1 cellular context compared by ENCODE assay signal in the genomic region with DNA sequence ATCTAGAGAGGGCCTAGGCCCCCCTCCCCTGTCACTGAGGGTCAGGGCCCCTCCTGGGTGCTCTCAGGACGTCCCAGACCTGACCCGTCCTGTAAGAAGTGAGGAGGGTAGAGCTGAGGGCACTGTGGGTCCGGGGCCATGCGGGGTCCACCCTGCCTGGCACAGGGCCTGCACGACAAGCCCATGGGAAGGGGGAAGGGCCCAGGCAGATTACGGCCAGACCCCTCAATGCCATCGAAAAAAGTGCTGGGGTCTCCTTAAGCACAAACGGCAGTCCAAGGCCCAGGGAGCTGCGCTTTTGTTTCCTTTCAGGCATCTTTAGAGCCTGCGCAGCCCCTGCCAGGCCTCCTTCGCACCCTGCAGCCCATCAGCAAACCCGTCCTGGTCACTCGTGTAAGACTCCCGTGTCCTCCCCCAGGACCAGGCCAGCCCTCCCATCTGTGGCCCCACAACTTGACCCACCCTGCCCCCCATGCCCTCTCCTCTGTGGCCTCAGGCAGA.
TF ChIP-seq lines count a peak whose summit lies in the region.

No MANE protein-coding gene starts in this region.

TF ChIP-seq in WTC11, 78 proteins besides CTCF, POLR2A, EP300 and RAD21 (continued from another document):
- TF ChIP-seq, protein P1, sequence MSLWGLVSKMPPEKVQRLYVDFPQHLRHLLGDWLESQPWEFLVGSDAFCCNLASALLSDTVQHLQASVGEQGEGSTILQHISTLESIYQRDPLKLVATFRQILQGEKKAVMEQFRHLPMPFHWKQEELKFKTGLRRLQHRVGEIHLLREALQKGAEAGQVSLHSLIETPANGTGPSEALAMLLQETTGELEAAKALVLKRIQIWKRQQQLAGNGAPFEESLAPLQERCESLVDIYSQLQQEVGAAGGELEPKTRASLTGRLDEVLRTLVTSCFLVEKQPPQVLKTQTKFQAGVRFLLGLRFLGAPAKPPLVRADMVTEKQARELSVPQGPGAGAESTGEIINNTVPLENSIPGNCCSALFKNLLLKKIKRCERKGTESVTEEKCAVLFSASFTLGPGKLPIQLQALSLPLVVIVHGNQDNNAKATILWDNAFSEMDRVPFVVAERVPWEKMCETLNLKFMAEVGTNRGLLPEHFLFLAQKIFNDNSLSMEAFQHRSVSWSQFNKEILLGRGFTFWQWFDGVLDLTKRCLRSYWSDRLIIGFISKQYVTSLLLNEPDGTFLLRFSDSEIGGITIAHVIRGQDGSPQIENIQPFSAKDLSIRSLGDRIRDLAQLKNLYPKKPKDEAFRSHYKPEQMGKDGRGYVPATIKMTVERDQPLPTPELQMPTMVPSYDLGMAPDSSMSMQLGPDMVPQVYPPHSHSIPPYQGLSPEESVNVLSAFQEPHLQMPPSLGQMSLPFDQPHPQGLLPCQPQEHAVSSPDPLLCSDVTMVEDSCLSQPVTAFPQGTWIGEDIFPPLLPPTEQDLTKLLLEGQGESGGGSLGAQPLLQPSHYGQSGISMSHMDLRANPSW (CRISPR knock-in tag; conservative IDR thresholded peaks at IDR 0.05; ENCODE audit: low read depth) = no peak
- TF ChIP-seq, protein P2, sequence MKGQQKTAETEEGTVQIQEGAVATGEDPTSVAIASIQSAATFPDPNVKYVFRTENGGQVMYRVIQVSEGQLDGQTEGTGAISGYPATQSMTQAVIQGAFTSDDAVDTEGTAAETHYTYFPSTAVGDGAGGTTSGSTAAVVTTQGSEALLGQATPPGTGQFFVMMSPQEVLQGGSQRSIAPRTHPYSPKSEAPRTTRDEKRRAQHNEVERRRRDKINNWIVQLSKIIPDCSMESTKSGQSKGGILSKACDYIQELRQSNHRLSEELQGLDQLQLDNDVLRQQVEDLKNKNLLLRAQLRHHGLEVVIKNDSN (CRISPR knock-in tag; IDR thresholded peaks at IDR 0.05) = no peak
- TF ChIP-seq NR1H2 (CRISPR knock-in tag; IDR thresholded peaks at IDR 0.05) (no peak), FOXK1 (CRISPR knock-in tag; IDR thresholded peaks at IDR 0.05) (no peak)
- TF ChIP-seq, protein P3, sequence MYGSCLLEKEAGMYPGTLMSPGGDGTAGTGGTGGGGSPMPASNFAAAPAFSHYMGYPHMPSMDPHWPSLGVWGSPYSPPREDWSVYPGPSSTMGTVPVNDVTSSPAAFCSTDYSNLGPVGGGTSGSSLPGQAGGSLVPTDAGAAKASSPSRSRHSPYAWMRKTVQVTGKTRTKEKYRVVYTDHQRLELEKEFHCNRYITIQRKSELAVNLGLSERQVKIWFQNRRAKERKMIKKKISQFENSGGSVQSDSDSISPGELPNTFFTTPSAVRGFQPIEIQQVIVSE (CRISPR knock-in tag; IDR thresholded peaks at IDR 0.05; ENCODE audit: borderline replicate concordance) = no peak
